Comparison of ENCODE assay signal across 19 cellular contexts in the genomic region with DNA sequence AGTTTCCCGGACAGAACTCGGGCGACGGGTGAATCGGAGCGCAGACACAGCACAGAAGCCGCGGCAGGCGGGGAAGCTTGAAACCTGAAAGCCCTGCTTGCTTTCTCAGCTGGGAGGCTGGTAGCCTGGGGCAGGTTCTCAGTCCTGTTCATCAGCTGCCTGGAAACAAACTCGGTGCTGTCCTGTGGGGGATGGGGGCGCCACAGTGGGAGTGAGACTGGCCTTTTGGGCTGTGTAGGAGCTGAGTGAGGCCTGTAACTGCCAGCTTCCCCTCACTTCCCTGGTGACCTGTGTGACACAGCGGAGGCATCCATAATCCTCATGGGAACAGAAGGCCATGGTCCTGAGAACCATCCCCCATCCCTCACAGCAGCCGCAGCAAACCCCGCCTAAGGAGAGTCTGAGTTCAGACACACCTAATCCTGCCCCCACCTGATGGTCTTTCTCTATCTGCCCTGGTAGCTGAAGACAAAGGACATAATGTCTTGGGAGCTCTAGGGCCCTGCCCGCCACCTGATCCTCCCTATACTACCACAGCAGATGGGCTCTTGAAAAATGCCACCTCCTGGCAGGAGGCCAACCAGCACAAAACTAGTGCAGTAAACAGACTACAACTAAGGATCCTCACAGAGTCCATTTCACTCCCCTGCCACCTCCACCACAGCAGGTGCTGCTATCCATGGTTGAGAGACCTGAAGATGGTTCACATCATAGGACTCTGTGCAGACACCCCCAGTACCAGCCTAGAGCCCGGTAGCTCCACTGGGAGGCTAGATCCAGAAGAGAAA. TPM values are rescaled to one million over a fixed set of nuclear protein-coding genes. Genes with fewer than 3 reads are reported as not detected.
DNase-seq lines count a peak whose midpoint lies in the region; ATAC-seq and TF ChIP-seq lines count a peak whose summit lies in the region.
"Had no signal": no experiment of that assay in that cellular context is flagged by ENCODE, and none has a peak within 500 bp of the region (broad histone marks: within the 10 kb centered on the region; RNA-seq: fewer than 3 reads in every experiment).

No MANE protein-coding gene starts in this region.

- no peak overlapping the region for H2AFZ ChIP-seq in DND-41 (ENCODE audit: low read depth, low read length)

- H3K27me3 ChIP-seq in BLaER1 (no peaks in the 10 kb centered on the region), DND-41 (ENCODE audit: insufficient read depth, low read length, poor library complexity) (no peaks in the 10 kb centered on the region)
- H3K27me3 ChIP-seq: sigmoid colon, SJSA1, suprapubic skin had no signal

- H3K36me3 ChIP-seq in BLaER1 (no peaks in the 10 kb centered on the region), DND-41 (ENCODE audit: insufficient read depth, low read length) (no peaks in the 10 kb centered on the region)
- H3K36me3 ChIP-seq: left ventricle myocardium inferior, sigmoid colon, SJSA1, suprapubic skin had no signal

- H3K4me1 ChIP-seq in BLaER1 (peaks cover 17% of the 10 kb centered on the region), DND-41 (ENCODE audit: insufficient read depth, low read length) (no peaks in the 10 kb centered on the region)
- H3K4me1 ChIP-seq: left ventricle myocardium inferior, sigmoid colon, SJSA1, suprapubic skin had no signal

- H3K9me3 Mint-ChIP-seq in WTC11 = peaks cover 12% of the 10 kb centered on the region
- peaks cover 7% of the 10 kb centered on the region for H3K9me3 Mint-ChIP-seq in activated T-cell treated with anti-CD3 and anti-CD28 coated beads, Interleukin-2, amount 50 U/mL, for 4 hours

- peaks cover 8% of the 10 kb centered on the region for H3K9me3 ChIP-seq in BLaER1
- no peaks in the 10 kb centered on the region for H3K9me3 ChIP-seq in DND-41 (ENCODE audit: insufficient read depth, low read length, severe bottlenecking)
- H3K9me3 ChIP-seq: left ventricle myocardium inferior, SJSA1, suprapubic skin had no signal

- no peak for TF ChIP-seq CTCF in DND-41 (IDR thresholded peaks at IDR 0.05; ENCODE audit: borderline replicate concordance, extremely low read depth, low read length, poor library complexity, severe bottlenecking)
- no peak for TF ChIP-seq CTCF in WTC11 (IDR thresholded peaks at IDR 0.05)

- peak overlapping the region; percentile 37; the same call in 1 of the 2 replicates for H3K4me3 Mint-ChIP-seq in WTC11
- H3K4me3 Mint-ChIP-seq in activated T-cell treated with anti-CD3 and anti-CD28 coated beads, Interleukin-2, amount 50 U/mL, for 4 hours = no peak overlapping the region

- H3K36me3 Mint-ChIP-seq in WTC11 = no peaks in the 10 kb centered on the region
- no peaks in the 10 kb centered on the region for H3K36me3 Mint-ChIP-seq in activated T-cell treated with anti-CD3 and anti-CD28 coated beads, Interleukin-2, amount 50 U/mL, for 4 hours (ENCODE audit: insufficient read depth)

- POLR2A ChIA-PET in WTC11 (lab: Charles Lee) = no interaction called here

- H3K4me3 ChIP-seq in BLaER1 = peak overlapping the region; percentile 43
- no peak overlapping the region for H3K4me3 ChIP-seq in DND-41 (ENCODE audit: low read depth in 1 of 2, low read length in 2 of 2)
- H3K4me3 ChIP-seq: left ventricle myocardium inferior, sigmoid colon, SJSA1, suprapubic skin had no signal

- ATAC-seq in DND-41 (ENCODE audit: insufficient read depth, low read depth) (no peak; the same call in 2 of the 3 replicates), WTC11 (peak; percentile 79), HG02981 (IDR thresholded peaks at IDR 0.05; ENCODE audit: unreplicated experiment) (no peak)
- no peak for ATAC-seq in activated T-cell treated with anti-CD3 and anti-CD28 coated beads, Interleukin-2, amount 50 U/mL, for 4 hours

- peaks cover 3% of the 10 kb centered on the region; the same call in 1 of the 2 replicates for H3K27me3 Mint-ChIP-seq in WTC11 (ENCODE audit: low read depth)
- peaks cover 2% of the 10 kb centered on the region for H3K27me3 Mint-ChIP-seq in activated T-cell treated with anti-CD3 and anti-CD28 coated beads, Interleukin-2, amount 50 U/mL, for 4 hours (ENCODE audit: low read depth)

- 0 out of 2 replicates have a peak overlapping the region, but pooled peaks have one; percentile 46 for H3K27ac Mint-ChIP-seq in WTC11

- H3K27ac ChIP-seq in BLaER1 (peak overlapping the region; percentile 59), DND-41 (ENCODE audit: low read length) (no peak overlapping the region)
- H3K27ac ChIP-seq: left ventricle myocardium inferior, sigmoid colon, SJSA1, suprapubic skin had no signal

- H3K4me1 Mint-ChIP-seq in WTC11 = peaks cover 23% of the 10 kb centered on the region
- H3K4me1 Mint-ChIP-seq in activated T-cell treated with anti-CD3 and anti-CD28 coated beads, Interleukin-2, amount 50 U/mL, for 4 hours (ENCODE audit: low read depth) = no peaks in the 10 kb centered on the region

- H3K9ac ChIP-seq in BLaER1 (peak overlapping the region; percentile 58; the same call in 1 of the 2 replicates), DND-41 (ENCODE audit: low read depth, low read length) (no peak overlapping the region)

- no peaks in the 10 kb centered on the region for H4K20me1 ChIP-seq in BLaER1
- H4K20me1 ChIP-seq in DND-41 (ENCODE audit: insufficient read depth, low read length) = no peaks in the 10 kb centered on the region

- H3K79me2 ChIP-seq in DND-41 (ENCODE audit: insufficient read depth, low read length) = no peaks in the 10 kb centered on the region

- H3K4me2 ChIP-seq in BLaER1 (peak overlapping the region; percentile 83), DND-41 (ENCODE audit: insufficient read depth, low read length) (no peak overlapping the region)

- in situ Hi-C loops in G401 (cut with HindIII; ENCODE audit: low sequenced_read_pairs) = no loop called here

- CTCF ChIA-PET in WTC11 (lab: Charles Lee) = interaction anchor here (1.0 to 1.6 kb wide), 6 partner anchors 16 to 53 kb away, joined by 3 to 12 read pairs (median 4); no protein-coding TSS in a partner anchor

- DNase-seq in DND-41 = peak; percentile 21
- DNase-seq in NCI-H2171 (lab: John Stamatoyannopoulos, UW) = peak; percentile 81
- DNase-seq in WTC11 (ENCODE audit: low spot score) = peak; percentile 63
- no peak for DNase-seq in G401 (ENCODE audit: low spot score)
- DNase-seq in NCI-H1048 (lab: John Stamatoyannopoulos, UW) = no peak
- no peak for DNase-seq in activated T-cell treated with anti-CD3 and anti-CD28 coated beads, Interleukin-2, amount 50 U/mL, for 4 hours
- DNase-seq: activated CD4-positive, alpha-beta T cell treated with anti-CD3 and anti-CD28 coated beads for 48 hours; activated CD8-positive, alpha-beta memory T cell treated with anti-CD3 and anti-CD28 coated beads, Interleukin-2, amount 50 U/mL, for 4 hours; anterior cingulate cortex; KBM-7; left ventricle myocardium inferior; OCI-M1; sigmoid colon; stimulated activated CD4-positive, alpha-beta T cell treated with anti-CD3 and anti-CD28 coated beads, Interleukin-2, amount 100 ng/mL, for 24 hours; T-helper 9 cell had no signal

TF ChIP-seq in WTC11, 78 proteins besides CTCF, POLR2A, EP300 and RAD21 (continues in another document):
- TF ChIP-seq FOXP1 (CRISPR knock-in tag; IDR thresholded peaks at IDR 0.05; ENCODE audit: borderline replicate concordance) = no peak
- TF ChIP-seq NFE2L1 (CRISPR knock-in tag; IDR thresholded peaks at IDR 0.05) = no peak
- no peak for TF ChIP-seq ZNF423 (CRISPR knock-in tag; IDR thresholded peaks at IDR 0.05)
- TF ChIP-seq GTF2I (CRISPR knock-in tag; conservative IDR thresholded peaks at IDR 0.05) = no peak
- no peak for TF ChIP-seq ZNF512 (CRISPR knock-in tag; IDR thresholded peaks at IDR 0.05; ENCODE audit: borderline replicate concordance)
- no peak for TF ChIP-seq ETV6 (CRISPR knock-in tag; IDR thresholded peaks at IDR 0.05)
- TF ChIP-seq CREB1 (CRISPR knock-in tag; IDR thresholded peaks at IDR 0.05) = no peak

RNA-seq across cellular contexts. Expression of gene LDLRAD4, which starts 52.7 kb away (rescaled TPM):
- 2.9 to 6.2 TPM (median 3.0 TPM) in 3 replicates for total RNA-seq in WTC11 (2021)
- 0.06 TPM in 1 of 2 replicates, not detected in the other for total RNA-seq in G401 (2014; rRNA removed; shearing (Covaris generic))
- total RNA-seq in activated T-cell treated with anti-CD3 and anti-CD28 coated beads, Interleukin-2, amount 50 U/mL, for 4 hours = 10 to 100 TPM; 17.5 to 20.4 (median 18.3) TPM

Comparison
In these comparisons a context has a peak if more than half of its experiments do, and no peak if none do; other contexts are left out.
1. DNase-seq: peak in DND-41 (single experiment), NCI-H2171 (single experiment) and WTC11 (single experiment); none in G401 (single experiment), NCI-H1048 (single experiment) and activated T-cell treated with anti-CD3 and anti-CD28 coated beads, Interleukin-2, amount 50 U/mL, for 4 hours (single experiment).